In the genomic region with DNA sequence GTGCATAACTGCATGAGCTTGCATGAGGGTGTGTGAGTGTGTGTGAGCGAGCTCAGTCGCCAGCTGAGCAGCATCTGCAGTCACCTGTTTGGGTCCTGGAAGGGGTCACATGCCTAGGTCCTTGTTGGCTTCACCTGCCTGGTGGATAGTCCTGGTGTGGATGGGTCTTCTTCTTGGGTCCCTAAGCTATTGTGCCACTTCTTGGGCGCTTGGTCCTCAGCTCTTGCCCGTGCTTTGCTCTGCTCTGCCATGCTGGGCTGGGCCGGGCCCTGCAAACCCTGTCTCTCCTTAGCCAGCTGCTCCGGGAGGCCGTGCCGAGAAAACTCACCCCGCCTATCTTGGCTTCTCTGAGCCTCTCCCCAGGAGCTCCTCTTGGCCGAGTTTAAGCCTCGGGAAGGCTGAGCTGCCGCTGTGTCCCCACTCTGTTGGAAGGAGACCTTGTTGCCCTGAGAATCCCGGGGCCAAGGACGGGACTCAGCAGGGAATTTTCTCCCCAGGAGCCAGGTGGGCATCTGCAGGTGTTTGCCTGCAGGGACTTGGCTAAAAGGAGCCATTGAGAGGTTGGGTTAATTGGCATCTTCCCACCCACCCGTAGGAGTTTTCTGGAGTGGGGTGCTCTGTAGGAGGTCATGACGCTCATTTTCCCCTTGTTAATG, we compare ENCODE assay signal across 18 cellular contexts.
DNase-seq lines count a peak whose midpoint lies in the region; ATAC-seq, FAIRE-seq and TF ChIP-seq lines count a peak whose summit lies in the region.
"Had no signal": no experiment of that assay in that cellular context is flagged by ENCODE, and none has a peak within 500 bp of the region (broad histone marks: within the 10 kb centered on the region; RNA-seq: fewer than 3 reads in every experiment).

No MANE protein-coding gene starts in this region.

- H3K36me3 ChIP-seq in H7 (replicated peaks; ENCODE audit: control insufficient read depth, insufficient read depth, low read length) (no peaks in the 10 kb centered on the region), H1 (ENCODE audit: control insufficient read depth in 2 of 4, insufficient read depth in 4 of 4, low read length in 3 of 4) (no peaks in the 10 kb centered on the region)
- H3K36me3 ChIP-seq: vagina had no signal

- no peak overlapping the region for H3K27ac ChIP-seq in H1 (ENCODE audit: low read depth, low read length)
- H3K27ac ChIP-seq: vagina, VCaP had no signal

- no peaks in the 10 kb centered on the region; a peak in 2 of 7 replicates for H3K4me1 ChIP-seq in H1 (replicated peaks in 1 of 4; ENCODE audit: control insufficient read depth in 3 of 4, insufficient read depth in 4 of 4, low read length in 3 of 4)
- H3K4me1 ChIP-seq: vagina had no signal

- no peak overlapping the region for H3K23ac ChIP-seq in H1 (ENCODE audit: insufficient read length)

- no peaks in the 10 kb centered on the region for H3K9me3 Mint-ChIP-seq in activated CD4-positive, alpha-beta memory T cell treated with anti-CD3 and anti-CD28 coated beads for 36 hours
- H3K9me3 Mint-ChIP-seq: central memory CD8-positive, alpha-beta T cell had no signal

- no peak overlapping the region for H3K4me3 Mint-ChIP-seq in activated CD4-positive, alpha-beta memory T cell treated with anti-CD3 and anti-CD28 coated beads for 36 hours
- H3K4me3 Mint-ChIP-seq: central memory CD8-positive, alpha-beta T cell; effector memory CD8-positive, alpha-beta T cell had no signal

- no peak overlapping the region for H3K9ac ChIP-seq in H1 (replicated peaks in 1 of 4; ENCODE audit: extremely low read depth in 1 of 4, low read depth in 3 of 4, low read length in 3 of 4)

- TF ChIP-seq CTCF in H1 (IDR thresholded peaks at IDR 0.05; ENCODE audit: control extremely low read depth in 1 of 3, insufficient read depth in 1 of 3, low read depth in 1 of 3, low read length in 3 of 3) = no peak

- H3K27me3 ChIP-seq in H7 (ENCODE audit: control insufficient read depth, insufficient read depth, low read length) = no peaks in the 10 kb centered on the region
- H3K27me3 ChIP-seq in H1 (replicated peaks in 1 of 4; ENCODE audit: control insufficient read depth in 3 of 4, extremely low read depth in 1 of 4, insufficient read depth in 3 of 4, low read length in 3 of 4) = no peaks in the 10 kb centered on the region
- H3K27me3 ChIP-seq: vagina had no signal

- no peak overlapping the region for H3K4me2 ChIP-seq in H1 (ENCODE audit: insufficient read depth in 1 of 2, low read depth in 2 of 2, low read length in 2 of 2)

- ATAC-seq in HG03039 (IDR thresholded peaks at IDR 0.05; ENCODE audit: unreplicated experiment) (no peak), GM18873 (IDR thresholded peaks at IDR 0.05; ENCODE audit: low FRiP score, unreplicated experiment) (no peak)
- ATAC-seq: effector memory CD8-positive, alpha-beta T cell had no signal

- no peak overlapping the region for H2BK120ac ChIP-seq in H1 (replicated peaks; ENCODE audit: low read depth, low read length)

- H3K4me1 Mint-ChIP-seq in activated CD4-positive, alpha-beta memory T cell treated with anti-CD3 and anti-CD28 coated beads for 36 hours (ENCODE audit: low read depth) = no peaks in the 10 kb centered on the region
- H3K4me1 Mint-ChIP-seq: central memory CD8-positive, alpha-beta T cell had no signal

- no peaks in the 10 kb centered on the region for H3K79me2 ChIP-seq in H1 (ENCODE audit: control insufficient read depth in 1 of 2, insufficient read depth in 2 of 2, low read length in 2 of 2)

- H3K18ac ChIP-seq in H1 (ENCODE audit: extremely low read depth, low read length) = no peak overlapping the region

- H2BK20ac ChIP-seq in H1 (ENCODE audit: low read length) = no peak overlapping the region

- WGBS in H1 (ENCODE audit: extremely low coverage in 1 of 2, insufficient coverage in 1 of 2, insufficient read length in 1 of 2, insufficient replicate concordance in 2 of 2, low coverage in 1 of 2, low lambda C conversion rate in 2 of 2, missing lambda C conversion rate in 1 of 2), 2 experiments = 83% methylated on average over 16 of the region's 16 CpGs; no CpG with 5 or more reads in 1 of the 2 experiments

- H2BK12ac ChIP-seq in H1 (ENCODE audit: low read depth, low read length) = no peak overlapping the region

- no peak overlapping the region for H3K56ac ChIP-seq in H1 (replicated peaks; ENCODE audit: insufficient read length, low read depth, low read length)

- no peak overlapping the region for H4K8ac ChIP-seq in H1 (ENCODE audit: extremely low read depth, insufficient read depth, low read length)

- peaks cover 0 to 2% of the 10 kb centered on the region in 2 experiments for H4K20me1 ChIP-seq in H1 (replicated peaks in 1 of 2; ENCODE audit: control insufficient read depth in 1 of 2, insufficient read depth in 2 of 2, low read length in 2 of 2)

- no peak overlapping the region for H3K4ac ChIP-seq in H1 (replicated peaks; ENCODE audit: insufficient read length, low read depth, low read length)

- intact Hi-C loops in posterior vena cava (cut with DNase I) = no loop called here
- intact Hi-C loops in activated CD4-positive, alpha-beta memory T cell treated with anti-CD3 and anti-CD28 coated beads for 36 hours (cut with micrococcal nuclease) = no loop called here

- H2BK5ac ChIP-seq in H1 (ENCODE audit: low read depth, low read length) = no peak overlapping the region

- POLR2A ChIA-PET in H1 (lab: Charles Lee; ENCODE audit: partially characterized antibody) = no interaction called here
- POLR2A ChIA-PET in activated CD4-positive, alpha-beta memory T cell treated with anti-CD3 and anti-CD28 coated beads for 36 hours (lab: Charles Lee) = no interaction called here

- no peak overlapping the region for H2AK5ac ChIP-seq in H1 (ENCODE audit: low read depth, low read length)

- peak overlapping the region; percentile 54 for H4K91ac ChIP-seq in H1 (replicated peaks; ENCODE audit: insufficient read length, low read length)

- H3K23me2 ChIP-seq in H1 (ENCODE audit: low read depth, low read length) = no peaks in the 10 kb centered on the region; the same call in 1 of the 2 replicates

- H3K9me3 ChIP-seq in H1 (ENCODE audit: insufficient read depth in 2 of 2, low read depth in 1 of 2, low read length in 1 of 2) = peaks cover 5 to 11% of the 10 kb centered on the region in 2 experiments; a peak in 1 of 4 replicates
- H3K9me3 ChIP-seq: vagina had no signal

- FAIRE-seq in H1 (lab: Jason Lieb, UNC) = no peak

- DNase-seq in NCI-H1417 (lab: John Stamatoyannopoulos, UW) (peak in 2 of 3 experiments; percentile 64 to 80), NCI-H1417 treated with DMSO at 0.1 percent for 48 hours (lab: John Stamatoyannopoulos, UW) (no peak), H7 (peak; percentile 32), H1 (ENCODE audit: low read depth in 1 of 2, low spot score in 2 of 2) (no peak), posterior vena cava (ENCODE audit: low spot score) (peak; percentile 64)
- DNase-seq in activated CD4-positive, alpha-beta memory T cell treated with anti-CD3 and anti-CD28 coated beads for 36 hours = no peak
- DNase-seq: 8988T; activated naive CD4-positive, alpha-beta T cell treated with Interleukin-2 at 50 U/mL for 16 hours; effector memory CD8-positive, alpha-beta T cell; IMR-90; NCI-H1694 treated with DMSO at 0.1 percent for 48 hours; stimulated activated CD4-positive, alpha-beta T cell treated with anti-CD3 and anti-CD28 coated beads, Interleukin-4, amount 100 ng/mL, for 4 hours; T-helper 2 cell had no signal

- H3K27me3 Mint-ChIP-seq in activated CD4-positive, alpha-beta memory T cell treated with anti-CD3 and anti-CD28 coated beads for 36 hours = no peaks in the 10 kb centered on the region
- H3K27me3 Mint-ChIP-seq: central memory CD8-positive, alpha-beta T cell; effector memory CD8-positive, alpha-beta T cell had no signal

- no peaks in the 10 kb centered on the region for H3K36me3 Mint-ChIP-seq in activated CD4-positive, alpha-beta memory T cell treated with anti-CD3 and anti-CD28 coated beads for 36 hours

- no peak overlapping the region for H3K14ac ChIP-seq in H1 (ENCODE audit: insufficient read length)

- TF ChIP-seq EP300 in H1 (IDR thresholded peaks at IDR 0.05; ENCODE audit: borderline replicate concordance in 1 of 2, low read depth in 2 of 2, low read length in 2 of 2) = no peak

- TF ChIP-seq RAD21 in H1 (IDR thresholded peaks at IDR 0.05 in 1 of 2, conservative IDR thresholded peaks at IDR 0.05 in 1 of 2; ENCODE audit: low read depth in 2 of 2, low read length in 2 of 2) = no peak

- TF ChIP-seq POLR2A in H1 (IDR thresholded peaks at IDR 0.05; ENCODE audit: control extremely low read depth in 1 of 2, low read depth in 2 of 2, low read length in 2 of 2) = no peak

- CTCF ChIA-PET in H1 (lab: Charles Lee; ENCODE audit: partially characterized antibody) = no interaction called here
- CTCF ChIA-PET in activated CD4-positive, alpha-beta memory T cell treated with anti-CD3 and anti-CD28 coated beads for 36 hours (lab: Charles Lee) = no interaction called here

- no peak overlapping the region for H3K27ac Mint-ChIP-seq in activated CD4-positive, alpha-beta memory T cell treated with anti-CD3 and anti-CD28 coated beads for 36 hours
- H3K27ac Mint-ChIP-seq: effector memory CD8-positive, alpha-beta T cell had no signal

- H3K4me3 ChIP-seq in H7 (ENCODE audit: insufficient read depth, low read depth, low read length) = no peak overlapping the region
- no peak overlapping the region for H3K4me3 ChIP-seq in H1 (ENCODE audit: extremely low read depth in 1 of 4, insufficient read depth in 2 of 4, low read depth in 3 of 4, low read length in 4 of 4)
- H3K4me3 ChIP-seq: vagina had no signal

- H4K5ac ChIP-seq in H1 (ENCODE audit: insufficient read length, low read depth, low read length) = no peak overlapping the region

- H2BK15ac ChIP-seq in H1 (ENCODE audit: low read length) = no peak overlapping the region

- no peak overlapping the region for H2AFZ ChIP-seq in H1 (ENCODE audit: low read length)

- H3K79me1 ChIP-seq in H1 (ENCODE audit: low read depth, low read length) = no peaks in the 10 kb centered on the region

TF ChIP-seq in H1, 55 proteins besides CTCF, POLR2A, EP300 and RAD21 (continues in another document):
- TF ChIP-seq BCL11A (IDR thresholded peaks at IDR 0.05; ENCODE audit: low read depth in 2 of 2, low read length in 2 of 2) (no peak), GTF2F1 (IDR thresholded peaks at IDR 0.05; ENCODE audit: borderline replicate concordance, low read depth, low read length) (no peak), MAFK (IDR thresholded peaks at IDR 0.05; ENCODE audit: low read depth, low read length) (no peak), E2F6 (IDR thresholded peaks at IDR 0.05) (no peak)

Comparison
In these comparisons a context has a peak if more than half of its experiments do, and no peak if none do; other contexts are left out.
1. DNase-seq: peak in NCI-H1417 (2 of 3), H7 (single experiment) and posterior vena cava (single experiment); none in NCI-H1417 treated with DMSO at 0.1 percent for 48 hours (single experiment), H1 (0 of 2) and activated CD4-positive, alpha-beta memory T cell treated with anti-CD3 and anti-CD28 coated beads for 36 hours (single experiment).